1 cellular context compared by ENCODE assay signal in the genomic region with DNA sequence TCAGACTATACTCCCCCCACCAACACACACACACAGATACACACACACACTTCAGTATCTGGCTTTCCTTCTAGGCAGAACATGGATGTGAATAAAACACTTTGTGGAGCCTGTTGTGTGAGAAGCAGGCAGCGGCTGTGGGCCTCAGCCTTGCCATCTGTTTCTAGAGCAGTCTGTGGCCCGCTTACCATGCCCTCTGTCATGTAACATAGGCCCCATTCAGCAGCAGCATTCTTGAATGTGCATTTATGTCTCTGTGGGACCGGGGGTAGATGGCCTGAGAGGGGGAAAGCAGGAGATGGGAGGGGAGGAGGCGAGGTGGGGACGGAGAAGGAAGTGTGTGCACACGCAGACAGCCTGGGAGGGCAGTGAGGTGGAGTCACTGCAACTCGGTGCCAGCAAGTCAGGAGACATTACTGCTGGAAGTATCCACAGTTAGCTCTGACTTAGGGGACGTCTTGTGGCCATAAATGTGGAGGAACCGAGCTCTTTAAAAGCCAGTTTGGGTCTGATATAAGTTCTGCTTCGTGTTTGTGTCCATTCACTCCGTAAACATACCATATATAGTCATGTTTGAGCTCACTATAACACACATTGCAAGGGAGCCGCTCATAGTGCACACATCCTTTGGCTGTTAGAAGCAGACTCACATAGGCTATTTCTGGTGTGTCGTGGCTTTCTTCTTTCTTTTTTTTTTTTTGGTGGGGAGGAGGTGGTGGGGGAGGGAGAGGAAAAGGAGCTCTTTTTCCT.
TF ChIP-seq lines count a peak whose summit lies in the region.

No MANE protein-coding gene starts in this region.

TF ChIP-seq in HepG2, 621 proteins besides CTCF, POLR2A, EP300 and RAD21 (continued from another document and continues in another):
- TF ChIP-seq, protein P1, sequence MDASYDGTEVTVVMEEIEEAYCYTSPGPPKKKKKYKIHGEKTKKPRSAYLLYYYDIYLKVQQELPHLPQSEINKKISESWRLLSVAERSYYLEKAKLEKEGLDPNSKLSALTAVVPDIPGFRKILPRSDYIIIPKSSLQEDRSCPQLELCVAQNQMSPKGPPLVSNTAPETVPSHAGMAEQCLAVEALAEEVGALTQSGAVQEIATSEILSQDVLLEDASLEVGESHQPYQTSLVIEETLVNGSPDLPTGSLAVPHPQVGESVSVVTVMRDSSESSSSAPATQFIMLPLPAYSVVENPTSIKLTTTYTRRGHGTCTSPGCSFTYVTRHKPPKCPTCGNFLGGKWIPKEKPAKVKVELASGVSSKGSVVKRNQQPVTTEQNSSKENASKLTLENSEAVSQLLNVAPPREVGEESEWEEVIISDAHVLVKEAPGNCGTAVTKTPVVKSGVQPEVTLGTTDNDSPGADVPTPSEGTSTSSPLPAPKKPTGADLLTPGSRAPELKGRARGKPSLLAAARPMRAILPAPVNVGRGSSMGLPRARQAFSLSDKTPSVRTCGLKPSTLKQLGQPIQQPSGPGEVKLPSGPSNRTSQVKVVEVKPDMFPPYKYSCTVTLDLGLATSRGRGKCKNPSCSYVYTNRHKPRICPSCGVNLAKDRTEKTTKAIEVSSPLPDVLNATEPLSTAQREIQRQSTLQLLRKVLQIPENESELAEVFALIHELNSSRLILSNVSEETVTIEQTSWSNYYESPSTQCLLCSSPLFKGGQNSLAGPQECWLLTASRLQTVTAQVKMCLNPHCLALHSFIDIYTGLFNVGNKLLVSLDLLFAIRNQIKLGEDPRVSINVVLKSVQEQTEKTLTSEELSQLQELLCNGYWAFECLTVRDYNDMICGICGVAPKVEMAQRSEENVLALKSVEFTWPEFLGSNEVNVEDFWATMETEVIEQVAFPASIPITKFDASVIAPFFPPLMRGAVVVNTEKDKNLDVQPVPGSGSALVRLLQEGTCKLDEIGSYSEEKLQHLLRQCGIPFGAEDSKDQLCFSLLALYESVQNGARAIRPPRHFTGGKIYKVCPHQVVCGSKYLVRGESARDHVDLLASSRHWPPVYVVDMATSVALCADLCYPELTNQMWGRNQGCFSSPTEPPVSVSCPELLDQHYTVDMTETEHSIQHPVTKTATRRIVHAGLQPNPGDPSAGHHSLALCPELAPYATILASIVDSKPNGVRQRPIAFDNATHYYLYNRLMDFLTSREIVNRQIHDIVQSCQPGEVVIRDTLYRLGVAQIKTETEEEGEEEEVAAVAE (CRISPR knock-in tag; IDR thresholded peaks at IDR 0.05; ENCODE audit: borderline replicate concordance): no peak
- TF ChIP-seq ZNF75D (CRISPR knock-in tag; IDR thresholded peaks at IDR 0.05; ENCODE audit: borderline replicate concordance) (no peak), BCLAF1 (IDR thresholded peaks at IDR 0.05) (no peak), ZNF687 (CRISPR knock-in tag; IDR thresholded peaks at IDR 0.05) (peak; percentile 87), ZNF18 (CRISPR knock-in tag; IDR thresholded peaks at IDR 0.05; ENCODE audit: insufficient replicate concordance) (peak; percentile 48)
- TF ChIP-seq, protein P2, sequence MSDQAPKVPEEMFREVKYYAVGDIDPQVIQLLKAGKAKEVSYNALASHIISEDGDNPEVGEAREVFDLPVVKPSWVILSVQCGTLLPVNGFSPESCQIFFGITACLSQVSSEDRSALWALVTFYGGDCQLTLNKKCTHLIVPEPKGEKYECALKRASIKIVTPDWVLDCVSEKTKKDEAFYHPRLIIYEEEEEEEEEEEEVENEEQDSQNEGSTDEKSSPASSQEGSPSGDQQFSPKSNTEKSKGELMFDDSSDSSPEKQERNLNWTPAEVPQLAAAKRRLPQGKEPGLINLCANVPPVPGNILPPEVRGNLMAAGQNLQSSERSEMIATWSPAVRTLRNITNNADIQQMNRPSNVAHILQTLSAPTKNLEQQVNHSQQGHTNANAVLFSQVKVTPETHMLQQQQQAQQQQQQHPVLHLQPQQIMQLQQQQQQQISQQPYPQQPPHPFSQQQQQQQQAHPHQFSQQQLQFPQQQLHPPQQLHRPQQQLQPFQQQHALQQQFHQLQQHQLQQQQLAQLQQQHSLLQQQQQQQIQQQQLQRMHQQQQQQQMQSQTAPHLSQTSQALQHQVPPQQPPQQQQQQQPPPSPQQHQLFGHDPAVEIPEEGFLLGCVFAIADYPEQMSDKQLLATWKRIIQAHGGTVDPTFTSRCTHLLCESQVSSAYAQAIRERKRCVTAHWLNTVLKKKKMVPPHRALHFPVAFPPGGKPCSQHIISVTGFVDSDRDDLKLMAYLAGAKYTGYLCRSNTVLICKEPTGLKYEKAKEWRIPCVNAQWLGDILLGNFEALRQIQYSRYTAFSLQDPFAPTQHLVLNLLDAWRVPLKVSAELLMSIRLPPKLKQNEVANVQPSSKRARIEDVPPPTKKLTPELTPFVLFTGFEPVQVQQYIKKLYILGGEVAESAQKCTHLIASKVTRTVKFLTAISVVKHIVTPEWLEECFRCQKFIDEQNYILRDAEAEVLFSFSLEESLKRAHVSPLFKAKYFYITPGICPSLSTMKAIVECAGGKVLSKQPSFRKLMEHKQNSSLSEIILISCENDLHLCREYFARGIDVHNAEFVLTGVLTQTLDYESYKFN (CRISPR knock-in tag; conservative IDR thresholded peaks at IDR 0.05): no peak
- TF ChIP-seq, protein P3, sequence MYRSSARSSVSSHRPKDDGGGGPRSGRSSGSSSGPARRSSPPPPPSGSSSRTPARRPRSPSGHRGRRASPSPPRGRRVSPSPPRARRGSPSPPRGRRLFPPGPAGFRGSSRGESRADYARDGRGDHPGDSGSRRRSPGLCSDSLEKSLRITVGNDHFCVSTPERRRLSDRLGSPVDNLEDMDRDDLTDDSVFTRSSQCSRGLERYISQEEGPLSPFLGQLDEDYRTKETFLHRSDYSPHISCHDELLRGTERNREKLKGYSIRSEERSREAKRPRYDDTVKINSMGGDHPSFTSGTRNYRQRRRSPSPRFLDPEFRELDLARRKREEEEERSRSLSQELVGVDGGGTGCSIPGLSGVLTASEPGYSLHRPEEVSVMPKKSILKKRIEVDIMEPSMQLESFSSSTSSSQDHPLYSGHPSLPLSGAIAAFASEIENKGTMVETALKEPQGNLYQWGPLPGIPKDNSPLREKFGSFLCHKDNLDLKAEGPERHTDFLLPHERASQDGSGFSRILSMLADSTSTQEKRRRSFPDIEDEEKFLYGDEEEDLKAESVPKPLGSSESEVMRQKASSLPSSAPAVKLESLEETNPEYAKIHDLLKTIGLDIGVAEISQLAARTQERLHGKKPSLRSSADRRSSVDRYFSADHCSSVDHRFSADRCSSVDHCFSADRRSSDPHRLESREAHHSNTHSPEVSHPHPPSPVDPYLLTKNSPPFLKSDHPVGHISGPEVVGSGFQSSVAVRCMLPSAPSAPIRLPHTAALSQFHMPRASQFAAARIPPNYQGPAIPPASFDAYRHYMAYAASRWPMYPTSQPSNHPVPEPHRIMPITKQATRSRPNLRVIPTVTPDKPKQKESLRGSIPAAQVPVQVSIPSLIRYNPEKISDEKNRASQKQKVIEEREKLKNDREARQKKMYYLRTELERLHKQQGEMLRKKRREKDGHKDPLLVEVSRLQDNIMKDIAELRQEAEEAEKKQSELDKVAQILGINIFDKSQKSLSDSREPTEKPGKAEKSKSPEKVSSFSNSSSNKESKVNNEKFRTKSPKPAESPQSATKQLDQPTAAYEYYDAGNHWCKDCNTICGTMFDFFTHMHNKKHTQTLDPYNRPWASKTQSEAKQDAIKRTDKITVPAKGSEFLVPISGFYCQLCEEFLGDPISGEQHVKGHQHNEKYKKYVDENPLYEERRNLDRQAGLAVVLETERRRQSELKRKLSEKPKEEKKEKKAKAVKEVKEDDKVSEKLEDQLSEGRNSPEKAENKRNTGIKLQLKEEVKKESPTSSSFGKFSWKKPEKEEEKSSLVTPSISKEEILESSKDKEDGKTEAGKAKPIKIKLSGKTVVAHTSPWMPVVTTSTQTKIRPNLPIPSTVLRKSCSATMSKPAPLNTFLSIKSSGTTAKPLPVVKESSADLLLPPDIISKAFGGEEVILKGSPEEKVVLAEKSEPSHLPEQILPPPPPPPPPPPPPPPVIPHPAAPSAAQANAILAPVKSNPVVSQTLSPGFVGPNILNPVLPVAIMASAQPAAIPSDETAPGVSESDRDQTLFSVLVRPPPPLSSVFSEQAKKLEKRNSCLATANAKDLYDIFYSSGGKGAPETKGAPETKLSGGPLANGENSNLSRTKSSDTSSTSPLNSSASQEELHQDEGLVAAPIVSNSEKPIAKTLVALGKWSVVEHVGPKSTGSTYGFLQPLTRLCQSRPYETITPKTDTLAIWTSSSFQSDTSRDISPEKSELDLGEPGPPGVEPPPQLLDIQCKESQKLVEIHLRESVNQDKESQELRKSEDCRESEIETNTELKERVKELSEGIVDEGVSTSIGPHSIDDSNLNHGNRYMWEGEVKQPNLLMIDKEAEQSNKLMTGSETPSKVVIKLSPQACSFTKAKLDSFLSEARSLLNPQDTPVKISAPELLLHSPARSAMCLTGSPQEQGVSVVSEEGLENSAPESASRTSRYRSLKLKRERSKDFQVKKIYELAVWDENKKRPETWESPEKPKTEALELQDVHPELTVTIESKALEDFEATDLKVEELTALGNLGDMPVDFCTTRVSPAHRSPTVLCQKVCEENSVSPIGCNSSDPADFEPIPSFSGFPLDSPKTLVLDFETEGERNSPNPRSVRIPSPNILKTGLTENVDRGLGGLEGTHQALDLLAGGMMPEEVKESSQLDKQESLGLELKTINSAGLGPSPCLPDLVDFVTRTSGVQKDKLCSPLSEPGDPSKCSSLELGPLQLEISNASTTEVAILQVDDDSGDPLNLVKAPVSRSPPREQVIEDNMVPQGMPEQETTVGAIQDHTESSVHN (CRISPR knock-in tag; IDR thresholded peaks at IDR 0.05): no peak
- TF ChIP-seq, protein P4, sequence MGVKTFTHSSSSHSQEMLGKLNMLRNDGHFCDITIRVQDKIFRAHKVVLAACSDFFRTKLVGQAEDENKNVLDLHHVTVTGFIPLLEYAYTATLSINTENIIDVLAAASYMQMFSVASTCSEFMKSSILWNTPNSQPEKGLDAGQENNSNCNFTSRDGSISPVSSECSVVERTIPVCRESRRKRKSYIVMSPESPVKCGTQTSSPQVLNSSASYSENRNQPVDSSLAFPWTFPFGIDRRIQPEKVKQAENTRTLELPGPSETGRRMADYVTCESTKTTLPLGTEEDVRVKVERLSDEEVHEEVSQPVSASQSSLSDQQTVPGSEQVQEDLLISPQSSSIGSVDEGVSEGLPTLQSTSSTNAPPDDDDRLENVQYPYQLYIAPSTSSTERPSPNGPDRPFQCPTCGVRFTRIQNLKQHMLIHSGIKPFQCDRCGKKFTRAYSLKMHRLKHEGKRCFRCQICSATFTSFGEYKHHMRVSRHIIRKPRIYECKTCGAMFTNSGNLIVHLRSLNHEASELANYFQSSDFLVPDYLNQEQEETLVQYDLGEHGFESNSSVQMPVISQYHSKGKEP (CRISPR knock-in tag; IDR thresholded peaks at IDR 0.05): no peak
- TF ChIP-seq, protein P5, sequence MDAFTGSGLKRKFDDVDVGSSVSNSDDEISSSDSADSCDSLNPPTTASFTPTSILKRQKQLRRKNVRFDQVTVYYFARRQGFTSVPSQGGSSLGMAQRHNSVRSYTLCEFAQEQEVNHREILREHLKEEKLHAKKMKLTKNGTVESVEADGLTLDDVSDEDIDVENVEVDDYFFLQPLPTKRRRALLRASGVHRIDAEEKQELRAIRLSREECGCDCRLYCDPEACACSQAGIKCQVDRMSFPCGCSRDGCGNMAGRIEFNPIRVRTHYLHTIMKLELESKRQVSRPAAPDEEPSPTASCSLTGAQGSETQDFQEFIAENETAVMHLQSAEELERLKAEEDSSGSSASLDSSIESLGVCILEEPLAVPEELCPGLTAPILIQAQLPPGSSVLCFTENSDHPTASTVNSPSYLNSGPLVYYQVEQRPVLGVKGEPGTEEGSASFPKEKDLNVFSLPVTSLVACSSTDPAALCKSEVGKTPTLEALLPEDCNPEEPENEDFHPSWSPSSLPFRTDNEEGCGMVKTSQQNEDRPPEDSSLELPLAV (CRISPR knock-in tag; conservative IDR thresholded peaks at IDR 0.05; ENCODE audit: low read depth): no peak
